Comparison of ENCODE assay signal across 8 cellular contexts in genomic region chr19:15466851-15467733, GRCh38. TPM values are rescaled to one million over a fixed set of nuclear protein-coding genes. Genes with fewer than 3 reads are reported as not detected.
A peak's percentile ranks its signal among the peaks of the same experiment; 100 is the strongest.
DNase-seq lines count a peak whose midpoint lies in the region; ATAC-seq and TF ChIP-seq lines count a peak whose summit lies in the region.

No MANE protein-coding gene starts in this region.

- POLR2A ChIA-PET in activated CD8-positive, alpha-beta T cell treated with anti-CD3 and anti-CD28 coated beads, Interleukin-2, amount 10 ng/mL, durations not matched to agents 7 days and 5 days (lab: Charles Lee) = interaction anchor here (0.6 to 1.6 kb wide), 7 partner anchors 8 to 48 kb away, joined by 3 to 8 read pairs (median 3); partner anchors contain the start of gene AKAP8L

- H3K4me1 ChIP-seq in right atrium auricular region (peaks cover 0 to 9% of the 10 kb centered on the region in 2 donors), psoas muscle (no peaks in the 10 kb centered on the region)

- no peak overlapping the region for H3K4me3 ChIP-seq in right atrium auricular region
- no peak overlapping the region for H3K4me3 ChIP-seq in psoas muscle

- H3K36me3 ChIP-seq in right atrium auricular region (no peaks in the 10 kb centered on the region), psoas muscle (ENCODE audit: insufficient read depth in 1 of 2, low read depth in 1 of 2) (no peaks in the 10 kb centered on the region)

- CTCF ChIA-PET in activated CD8-positive, alpha-beta T cell treated with anti-CD3 and anti-CD28 coated beads, Interleukin-2, amount 10 ng/mL, durations not matched to agents 7 days and 5 days (lab: Charles Lee) = interaction anchor here (0.6 to 3.3 kb wide), 9 partner anchors 11 to 88 kb away, joined by 3 to 39 read pairs (median 4); partner anchors contain the start of genes AKAP8L and PGLYRP2

- ATAC-seq in activated CD8-positive, alpha-beta T cell treated with anti-CD3 and anti-CD28 coated beads, Interleukin-2, amount 10 ng/mL, durations not matched to agents 7 days and 5 days = peak; percentile 45
- ATAC-seq in naive B cell (ENCODE audit: low read depth in 2 of 2) = no peak
- no peak for ATAC-seq in HG03045 (IDR thresholded peaks at IDR 0.05; ENCODE audit: unreplicated experiment)
- no peak for ATAC-seq in psoas muscle

- H3K9me3 Mint-ChIP-seq in IgD-negative memory B cell = no peaks in the 10 kb centered on the region
- no peaks in the 10 kb centered on the region for H3K9me3 Mint-ChIP-seq in activated CD8-positive, alpha-beta T cell treated with anti-CD3 and anti-CD28 coated beads, Interleukin-2, amount 10 ng/mL, durations not matched to agents 7 days and 5 days (ENCODE audit: insufficient read depth)
- no peaks in the 10 kb centered on the region for H3K9me3 Mint-ChIP-seq in naive B cell

- intact Hi-C loops in cardiac septum (cut with DNase I) = no loop called here
- intact Hi-C loops in psoas muscle (cut with DNase I) = no loop called here

- peak; percentile 72 for DNase-seq in cardiac septum (ENCODE audit: low spot score)
- no peak for DNase-seq in right atrium auricular region (ENCODE audit: low spot score)
- peak; percentile 79 for DNase-seq in activated CD8-positive, alpha-beta T cell treated with anti-CD3 and anti-CD28 coated beads, Interleukin-2, amount 10 ng/mL, durations not matched to agents 7 days and 5 days
- DNase-seq in naive B cell = no peak
- DNase-seq in NCI-H2081 treated with DMSO at 0.1 percent for 48 hours (lab: John Stamatoyannopoulos, UW) = no peak
- DNase-seq in psoas muscle = no peak

- TF ChIP-seq CTCF in right atrium auricular region (IDR thresholded peaks at IDR 0.05) = no peak
- no peak for TF ChIP-seq CTCF in psoas muscle (IDR thresholded peaks at IDR 0.05)

- H3K27me3 Mint-ChIP-seq in IgD-negative memory B cell (peaks cover 23% of the 10 kb centered on the region), naive B cell (peaks cover 17 to 34% (median 23%) of the 10 kb centered on the region in 3 donors)
- peaks cover 10% of the 10 kb centered on the region for H3K27me3 Mint-ChIP-seq in activated CD8-positive, alpha-beta T cell treated with anti-CD3 and anti-CD28 coated beads, Interleukin-2, amount 10 ng/mL, durations not matched to agents 7 days and 5 days (ENCODE audit: low read depth)

- H3K4me3 Mint-ChIP-seq in IgD-negative memory B cell = peak overlapping the region in 3 of 4 donors; percentile 34 to 69 (median 68)
- peak overlapping the region; percentile 48 for H3K4me3 Mint-ChIP-seq in activated CD8-positive, alpha-beta T cell treated with anti-CD3 and anti-CD28 coated beads, Interleukin-2, amount 10 ng/mL, durations not matched to agents 7 days and 5 days
- H3K4me3 Mint-ChIP-seq in naive B cell = peak overlapping the region in 5 of 8 donors; percentile 61 to 77 (median 66)

- H3K27me3 ChIP-seq in right atrium auricular region (peaks cover 3 to 5% of the 10 kb centered on the region in 2 donors), psoas muscle (ENCODE audit: insufficient read depth in 3 of 3, low read length in 2 of 3) (peaks cover 0 to 38% (median 12%) of the 10 kb centered on the region in 3 donors)

- no peaks in the 10 kb centered on the region for H3K9me3 ChIP-seq in right atrium auricular region
- no peaks in the 10 kb centered on the region for H3K9me3 ChIP-seq in psoas muscle

- H3K27ac Mint-ChIP-seq in IgD-negative memory B cell (peak overlapping the region; percentile 7 to 18 (median 13)), naive B cell (peak overlapping the region in 1 of 6 donors; percentile 66)
- peak overlapping the region; percentile 85 for H3K27ac Mint-ChIP-seq in activated CD8-positive, alpha-beta T cell treated with anti-CD3 and anti-CD28 coated beads, Interleukin-2, amount 10 ng/mL, durations not matched to agents 7 days and 5 days

- H3K4me1 Mint-ChIP-seq in IgD-negative memory B cell (peaks cover 30 to 43% (median 35%) of the 10 kb centered on the region in 3 donors), naive B cell (peaks cover 40 to 59% (median 52%) of the 10 kb centered on the region in 3 donors)
- H3K4me1 Mint-ChIP-seq in activated CD8-positive, alpha-beta T cell treated with anti-CD3 and anti-CD28 coated beads, Interleukin-2, amount 10 ng/mL, durations not matched to agents 7 days and 5 days (ENCODE audit: low read depth) = peaks cover 62% of the 10 kb centered on the region

- peaks cover 3% of the 10 kb centered on the region for H3K36me3 Mint-ChIP-seq in IgD-negative memory B cell
- peaks cover 19% of the 10 kb centered on the region for H3K36me3 Mint-ChIP-seq in activated CD8-positive, alpha-beta T cell treated with anti-CD3 and anti-CD28 coated beads, Interleukin-2, amount 10 ng/mL, durations not matched to agents 7 days and 5 days (ENCODE audit: low read depth)
- peaks cover 0 to 18% of the 10 kb centered on the region in 2 donors for H3K36me3 Mint-ChIP-seq in naive B cell

- H3K27ac ChIP-seq in right atrium auricular region (no peak overlapping the region), psoas muscle (no peak overlapping the region)

- 38 to 40% (median 40%) methylated on average over 8 of the region's 8 CpGs for WGBS in psoas muscle, 3 donors

RNA-seq across cellular contexts. Expression of gene RASAL3, which starts 2.7 kb away (rescaled TPM):
- total RNA-seq in cardiac septum = 1.7 TPM
- 1 to 10 TPM in 1 of 2 donors, under 1 TPM in 1; 0.48 to 1.7 TPM for total RNA-seq in right atrium auricular region
- 27.0 TPM for polyA plus RNA-seq in IgD-negative memory B cell
- 100 to 1,000 TPM; 104 to 107 TPM for total RNA-seq in activated CD8-positive, alpha-beta T cell treated with anti-CD3 and anti-CD28 coated beads, Interleukin-2, amount 10 ng/mL, durations not matched to agents 7 days and 5 days
- 10 to 100 TPM; 21.8 to 49.9 (median 32.0) TPM for polyA plus RNA-seq in naive B cell (ENCODE audit: low read depth in 6 of 6)
- 1 to 10 TPM in 2 of 4 donors, under 1 TPM in 2; 0.47 to 2.0 (median 1.0) TPM for total RNA-seq in psoas muscle
- under 1 TPM; 0.21 to 0.47 (median 0.34) TPM for polyA plus RNA-seq in psoas muscle

RNA-seq across cellular contexts. Expression of gene PGLYRP2, which starts 12.2 kb away (rescaled TPM):
- total RNA-seq in cardiac septum = not detected
- not detected for total RNA-seq in right atrium auricular region
- not detected for polyA plus RNA-seq in IgD-negative memory B cell
- total RNA-seq in activated CD8-positive, alpha-beta T cell treated with anti-CD3 and anti-CD28 coated beads, Interleukin-2, amount 10 ng/mL, durations not matched to agents 7 days and 5 days = not detected
- not detected for polyA plus RNA-seq in naive B cell (ENCODE audit: low read depth in 6 of 6)
- not detected for total RNA-seq in psoas muscle
- not detected for polyA plus RNA-seq in psoas muscle

RNA-seq across cellular contexts. Expression of gene WIZ, which starts 17.3 kb away (rescaled TPM):
- 21.6 TPM for total RNA-seq in cardiac septum
- total RNA-seq in right atrium auricular region = 10 to 100 TPM; 22.4 to 44.2 TPM
- 1.8 TPM for polyA plus RNA-seq in IgD-negative memory B cell
- total RNA-seq in activated CD8-positive, alpha-beta T cell treated with anti-CD3 and anti-CD28 coated beads, Interleukin-2, amount 10 ng/mL, durations not matched to agents 7 days and 5 days = 10 to 100 TPM; 31.6 to 32.7 TPM
- polyA plus RNA-seq in naive B cell (ENCODE audit: low read depth in 6 of 6) = 1 to 10 TPM in 1 of 6 donors, under 1 TPM in 5; 0.15 to 1.4 (median 0.66) TPM
- total RNA-seq in psoas muscle = 10 to 100 TPM; 16.6 to 39.1 (median 25.8) TPM
- polyA plus RNA-seq in psoas muscle = 10 to 100 TPM; 16.6 to 22.9 (median 20.7) TPM

RNA-seq across cellular contexts. Expression of gene CYP4F22, which starts 41.2 kb away (rescaled TPM):
- total RNA-seq in cardiac septum = not detected
- total RNA-seq in right atrium auricular region = not detected
- not detected for polyA plus RNA-seq in IgD-negative memory B cell
- total RNA-seq in activated CD8-positive, alpha-beta T cell treated with anti-CD3 and anti-CD28 coated beads, Interleukin-2, amount 10 ng/mL, durations not matched to agents 7 days and 5 days = 1 to 10 TPM; 5.8 to 6.2 TPM
- polyA plus RNA-seq in naive B cell (ENCODE audit: low read depth in 6 of 6) = not detected
- under 1 TPM in 1 of 4 donors, not detected in 3; 0.29 TPM for total RNA-seq in psoas muscle
- under 1 TPM; 0.04 to 0.30 (median 0.17) TPM for polyA plus RNA-seq in psoas muscle

RNA-seq across cellular contexts. Expression of gene AKAP8L, which starts 48.3 kb away (rescaled TPM):
- 63.1 TPM for total RNA-seq in cardiac septum
- 10 to 100 TPM; 66.5 to 78.2 TPM for total RNA-seq in right atrium auricular region
- 99.6 TPM for polyA plus RNA-seq in IgD-negative memory B cell
- total RNA-seq in activated CD8-positive, alpha-beta T cell treated with anti-CD3 and anti-CD28 coated beads, Interleukin-2, amount 10 ng/mL, durations not matched to agents 7 days and 5 days = 10 to 100 TPM; 83.8 to 86.7 TPM
- 100 to 1,000 TPM in 1 of 6 donors, 10 to 100 TPM in 5; 37.8 to 103 (median 53.6) TPM for polyA plus RNA-seq in naive B cell (ENCODE audit: low read depth in 6 of 6)
- 10 to 100 TPM; 37.3 to 66.2 (median 54.3) TPM for total RNA-seq in psoas muscle
- polyA plus RNA-seq in psoas muscle = 10 to 100 TPM; 34.6 to 72.9 (median 46.7) TPM

Comparison
In these comparisons a context has a peak if more than half of its experiments do, and no peak if none do; other contexts are left out.
1. DNase-seq: peak in cardiac septum (single experiment) and activated CD8-positive, alpha-beta T cell treated with anti-CD3 and anti-CD28 coated beads, Interleukin-2, amount 10 ng/mL, durations not matched to agents 7 days and 5 days (single experiment); none in right atrium auricular region (single experiment), naive B cell (single experiment), NCI-H2081 treated with DMSO at 0.1 percent for 48 hours (single experiment) and psoas muscle (0 of 2).
2. RNA of gene RASAL3, which starts 2.7 kb away (total RNA-seq): 104 to 107 TPM in activated CD8-positive, alpha-beta T cell treated with anti-CD3 and anti-CD28 coated beads, Interleukin-2, amount 10 ng/mL, durations not matched to agents 7 days and 5 days; 1.7 TPM in cardiac septum (single experiment), 0.48 to 1.7 TPM in right atrium auricular region and 0.47 to 2.0 TPM in psoas muscle; every median in the first group is over 10 times any median in the second.
3. Peak in every context shown above with its lines, with median percentiles within 50 percentile points of each other: H3K4me3 Mint-ChIP-seq.